ENCODE assay signal across 30 cellular contexts in the genomic region with DNA sequence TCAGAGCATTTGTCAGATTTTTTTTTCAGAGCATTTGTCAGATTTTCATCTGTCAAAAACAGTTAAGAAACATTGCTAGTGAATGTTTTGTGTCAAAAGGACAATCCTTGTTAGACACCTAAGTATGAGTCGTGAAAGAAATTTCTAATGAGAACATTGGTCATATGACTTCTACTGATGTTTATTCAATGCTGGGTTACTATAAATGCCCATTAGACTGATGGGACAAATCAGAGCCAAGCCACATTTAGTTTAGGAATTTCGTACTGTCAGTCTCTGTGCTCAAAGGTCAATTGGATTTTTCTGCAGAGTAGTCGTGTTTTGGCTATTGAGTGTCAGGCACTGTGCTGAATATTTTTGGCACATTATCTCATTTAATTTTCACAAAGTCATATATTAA. TPM values are rescaled to one million over a fixed set of nuclear protein-coding genes. Genes with fewer than 3 reads are reported as not detected.
A peak's percentile ranks its signal among the peaks of the same experiment; 100 is the strongest.
DNase-seq lines count a peak whose midpoint lies in the region; ATAC-seq, FAIRE-seq and TF ChIP-seq lines count a peak whose summit lies in the region.
"Had no signal": no experiment of that assay in that cellular context is flagged by ENCODE, and none has a peak within 500 bp of the region (broad histone marks: within the 10 kb centered on the region; RNA-seq: fewer than 3 reads in every experiment).

No MANE protein-coding gene starts in this region.

- DNase-seq in AG10803 (ENCODE audit: low read depth) (peak; percentile 37), HT1080 (ENCODE audit: low read depth) (peak; percentile 50), bronchial epithelial cell (ENCODE audit: low read depth) (peak; percentile 55), kidney tubule cell (ENCODE audit: low spot score) (peak; percentile 50), MG63 (no peak), UCSD-AML1 (lab: John Stamatoyannopoulos, UW; ENCODE audit: unreplicated experiment) (no peak)
- no peak for DNase-seq in stimulated activated CD4-positive, alpha-beta T cell treated with anti-CD3 and anti-CD28 coated beads, Interleukin-2, amount 100 ng/mL, for 48 hours
- DNase-seq: activated CD4-positive, alpha-beta T cell treated with anti-CD3 and anti-CD28 coated beads for 4 hours; activated CD8-positive, alpha-beta memory T cell treated with anti-CD3 and anti-CD28 coated beads, Interleukin-2, amount 10 ng/mL, durations not matched to agents 7 days and 5 days; aorta; Caco-2; central memory CD4-positive, alpha-beta T cell; effector CD4-positive, alpha-beta T cell; KBM-7; mesendoderm; MV-4-11; naive B cell; NCI-H1694; NCI-H774; occipital lobe; SIG-M5; stimulated activated CD4-positive, alpha-beta T cell treated with anti-CD3 and anti-CD28 coated beads, Interleukin-4, amount 100 ng/mL, for 4 hours; T-cell had no signal

- ATAC-seq in GM21576 (IDR thresholded peaks at IDR 0.05; ENCODE audit: unreplicated experiment) = no peak
- ATAC-seq: activated CD8-positive, alpha-beta memory T cell treated with anti-CD3 and anti-CD28 coated beads, Interleukin-2, amount 10 ng/mL, durations not matched to agents 7 days and 5 days; activated naive CD4-positive, alpha-beta T cell treated with anti-CD3 and anti-CD28 coated beads, Interleukin-2, amount 50 U/mL, for 72 hours; T-cell had no signal

- H3K27me3 ChIP-seq in bronchial epithelial cell (ENCODE audit: control insufficient read depth, insufficient read depth, low read length) (no peaks in the 10 kb centered on the region), MG63 (no peaks in the 10 kb centered on the region)
- H3K27me3 ChIP-seq: BLaER1 treated with 17β-estradiol and CSF1 and Interleukin-3, amounts not matched to agents 10 nM and 100 nM; esophagus muscularis mucosa; tibial nerve had no signal

- no peak for FAIRE-seq in bronchial epithelial cell (lab: Jason Lieb, UNC)
- FAIRE-seq: TTC549 had no signal

- peaks cover 2% of the 10 kb centered on the region for H3K36me3 ChIP-seq in bronchial epithelial cell (ENCODE audit: control insufficient read depth, insufficient read depth, low read length)
- H3K36me3 ChIP-seq in MG63 = peaks cover 66% of the 10 kb centered on the region
- H3K36me3 ChIP-seq: HAP-1 had no signal

- H3K9me3 ChIP-seq in MG63 = no peaks in the 10 kb centered on the region
- H3K9me3 ChIP-seq: Caco-2, esophagus muscularis mucosa, HAP-1, tibial nerve had no signal

- H3K4me3 ChIP-seq in AG10803 (ENCODE audit: low read length) (no peak overlapping the region), bronchial epithelial cell (ENCODE audit: low read depth, low read length) (no peak overlapping the region), MG63 (no peak overlapping the region)
- H3K4me3 ChIP-seq: BLaER1 treated with 17β-estradiol and CSF1 and Interleukin-3, amounts not matched to agents 10 nM and 100 nM; esophagus muscularis mucosa; HAP-1; tibial nerve had no signal

- TF ChIP-seq CTCF in AG10803 (conservative IDR thresholded peaks at IDR 0.05; ENCODE audit: low read length) (no peak), bronchial epithelial cell (IDR thresholded peaks at IDR 0.05; ENCODE audit: insufficient read depth, low read length, severe bottlenecking) (no peak)

RNA-seq across cellular contexts. Expression of a gene that starts 31.6 kb away (rescaled TPM):
- 6.2 and 7.7 TPM in 2 replicates for total RNA-seq in HT1080 (2014; rRNA removed; shearing (Covaris generic))
- polyA plus RNA-seq in HT1080 (2015; cell fraction: cytosol; rRNA removed) = 17.7 and 21.3 TPM in 2 replicates
- 33.3 and 33.8 TPM in 2 replicates for polyA plus RNA-seq in HT1080 (2015; cell fraction: nucleus; rRNA removed)
- 5.0 and 5.8 TPM in 2 replicates for total RNA-seq in bronchial epithelial cell
- total RNA-seq in MG63 (2014; rRNA removed; shearing (Covaris generic); ENCODE audit: low replicate concordance) = 6.3 and 10.3 TPM in 2 replicates

Comparison
In these comparisons a context has a peak if more than half of its experiments do, and no peak if none do; other contexts are left out.
1. DNase-seq: peak in AG10803 (single experiment), HT1080 (single experiment), bronchial epithelial cell (single experiment) and kidney tubule cell (single experiment); none in MG63 (single experiment), UCSD-AML1 (single experiment) and stimulated activated CD4-positive, alpha-beta T cell treated with anti-CD3 and anti-CD28 coated beads, Interleukin-2, amount 100 ng/mL, for 48 hours (0 of 2).